Comparison of ENCODE assay signal across 8 cellular contexts in genomic region chr5:142012186-142012785, GRCh38. TPM values are rescaled to one million over a fixed set of nuclear protein-coding genes. Genes with fewer than 3 reads are reported as not detected.
DNase-seq lines count a peak whose midpoint lies in the region; ATAC-seq lines count a peak whose summit lies in the region.

No MANE protein-coding gene starts in this region.

- DNase-seq in CD1c-positive myeloid dendritic cell (ENCODE audit: extremely low spot score): peak; percentile 37
- DNase-seq in UCSD-AML1 (lab: John Stamatoyannopoulos, UW; ENCODE audit: unreplicated experiment): peak; percentile 54
- peak; percentile 35 for DNase-seq in cerebellum (ENCODE audit: low spot score)
- peak; percentile 53 for DNase-seq in left lobe of liver (ENCODE audit: low spot score)
- peak; percentile 68 for DNase-seq in stimulated activated CD4-positive, alpha-beta T cell treated with anti-CD3 and anti-CD28 coated beads, Interleukin-2, amount 100 ng/mL, for 4 hours (ENCODE audit: low read depth)
- DNase-seq in NCI-H2081 treated with DMSO at 0.1 percent for 48 hours (lab: John Stamatoyannopoulos, UW): no peak

- no peaks in the 10 kb centered on the region for H3K9me3 ChIP-seq in HUES6 (ENCODE audit: control insufficient read depth, insufficient read depth, low read depth, low read length)

- H3K27me3 ChIP-seq in HUES6 (ENCODE audit: control insufficient read depth, insufficient read depth, low read length): no peaks in the 10 kb centered on the region

- peak overlapping the region; percentile 92 for H3K4me3 ChIP-seq in HUES6 (ENCODE audit: low read depth, low read length)

- peak overlapping the region; percentile 88 for H3K9ac ChIP-seq in HUES6 (ENCODE audit: low read length)

- peak; percentile 20 for ATAC-seq in left lobe of liver
- ATAC-seq in HG03565 (IDR thresholded peaks at IDR 0.05; ENCODE audit: unreplicated experiment): no peak

- H3K36me3 ChIP-seq in HUES6 (ENCODE audit: control insufficient read depth, insufficient read depth, low read length): peaks cover 35% of the 10 kb centered on the region

- peak overlapping the region; percentile 70; the same call in 1 of the 2 replicates for H3K27ac ChIP-seq in HUES6 (ENCODE audit: low read depth, low read length)

- peaks cover 5% of the 10 kb centered on the region; the same call in 1 of the 2 replicates for H3K4me1 ChIP-seq in HUES6 (ENCODE audit: control insufficient read depth, insufficient read depth, low read length)

RNA-seq across cellular contexts. Expression of gene GNPDA1, which starts 0.5 kb away (rescaled TPM):
- total RNA-seq in cerebellum (21.1 TPM), left lobe of liver (8.8 TPM)

RNA-seq across cellular contexts. Expression of gene RNF14, which starts 43.4 kb away (rescaled TPM):
- total RNA-seq in cerebellum (48.8 TPM), left lobe of liver (38.9 TPM)

RNA-seq across cellular contexts. Expression of gene PCDH12, which starts 54.3 kb away (rescaled TPM):
- total RNA-seq in cerebellum: 4.2 TPM
- total RNA-seq in left lobe of liver: 3.0 TPM
